In genomic region chr4:183987987-183988392, GRCh38 we compare ENCODE assay signal across 7 cellular contexts.
A peak's percentile ranks its signal among the peaks of the same experiment; 100 is the strongest.
DNase-seq lines count a peak whose midpoint lies in the region; ATAC-seq and TF ChIP-seq lines count a peak whose summit lies in the region.

No MANE protein-coding gene starts in this region.

- peaks cover 5 to 33% of the 10 kb centered on the region in 2 experiments; a peak in 3 of 4 replicates for H3K4me1 ChIP-seq in SK-N-SH (ENCODE audit: control insufficient read depth in 1 of 2, insufficient read depth in 2 of 2, low read depth in 1 of 2, low read length in 1 of 2)
- peaks cover 7% of the 10 kb centered on the region for H3K4me1 ChIP-seq in foreskin keratinocyte

- H3K27ac ChIP-seq in SK-N-SH (ENCODE audit: low read depth in 2 of 2, low read length in 1 of 2) (peak overlapping the region; percentile 67 to 75), foreskin keratinocyte (peak overlapping the region; percentile 92)

- no peaks in the 10 kb centered on the region for H3K9me3 Mint-ChIP-seq in nephron progenitor cell

- peaks cover 16% of the 10 kb centered on the region for H3K36me3 Mint-ChIP-seq in nephron progenitor cell (ENCODE audit: low read depth)

- H3K27me3 ChIP-seq in SK-N-SH (ENCODE audit: insufficient read depth) (no peaks in the 10 kb centered on the region), foreskin keratinocyte (no peaks in the 10 kb centered on the region)

- POLR2A ChIA-PET in SK-N-SH (lab: Yijun Ruan, JAX) = interaction anchor here (1.0 to 2.8 kb wide), 4 partner anchors 26 to 112 kb away, joined by 3 to 15 read pairs (median 6); partner anchors contain the start of gene STOX2

- no peak overlapping the region for H3K27ac Mint-ChIP-seq in nephron progenitor cell

- H3K36me3 ChIP-seq in SK-N-SH (replicated peaks in 1 of 2; ENCODE audit: control insufficient read depth in 1 of 2, insufficient read depth in 2 of 2, low read length in 1 of 2) = peaks cover 0 to 3% of the 10 kb centered on the region in 2 experiments

- no peak for TF ChIP-seq RAD21 in SK-N-SH (IDR thresholded peaks at IDR 0.05; ENCODE audit: low read length)

- no peaks in the 10 kb centered on the region for H4K20me1 ChIP-seq in SK-N-SH (ENCODE audit: insufficient read depth)

- CTCF ChIA-PET in SK-N-SH (lab: Yijun Ruan, JAX) = interaction anchor here (0.8 to 1.6 kb wide), 5 partner anchors 12 to 176 kb away, joined by 3 to 6 read pairs (median 3); no protein-coding TSS in a partner anchor

- H3K4me2 ChIP-seq in SK-N-SH = peak overlapping the region; percentile 83

- H3K9ac ChIP-seq in SK-N-SH = peak overlapping the region; percentile 63; the same call in 1 of the 2 replicates

- H3K27me3 Mint-ChIP-seq in nephron progenitor cell (ENCODE audit: low read depth, poor library complexity) = peaks cover 4% of the 10 kb centered on the region

- peak overlapping the region; percentile 40 to 60 for H3K4me3 ChIP-seq in SK-N-SH (ENCODE audit: low read depth in 2 of 2, low read length in 1 of 2)

- H3F3A ChIP-seq in SK-N-SH (replicated peaks; ENCODE audit: insufficient read depth) = no peaks in the 10 kb centered on the region

- H3K4me1 Mint-ChIP-seq in nephron progenitor cell = peaks cover 12% of the 10 kb centered on the region

- H2AFZ ChIP-seq in SK-N-SH (ENCODE audit: low read depth) = peak overlapping the region; percentile 82

- DNase-seq in HS-5 (ENCODE audit: low read depth) = peak; percentile 60
- DNase-seq in SK-N-SH = peak; percentile 54
- DNase-seq in foreskin keratinocyte = peak; percentile 87 to 93
- peak; percentile 22 for DNase-seq in nephron progenitor cell
- no peak for DNase-seq in amniotic stem cell (lab: John Stamatoyannopoulos, UW)

- no peak overlapping the region for H3K4me3 Mint-ChIP-seq in nephron progenitor cell

- H3K79me2 ChIP-seq in SK-N-SH (ENCODE audit: insufficient read depth) = no peaks in the 10 kb centered on the region

- TF ChIP-seq CTCF in SK-N-SH (IDR thresholded peaks at IDR 0.05) = no peak
- no peak for TF ChIP-seq CTCF in foreskin keratinocyte (conservative IDR thresholded peaks at IDR 0.05)
- TF ChIP-seq CTCF in nephron progenitor cell (IDR thresholded peaks at IDR 0.05) = no peak

- peak; percentile 83 for ATAC-seq in foreskin keratinocyte
- ATAC-seq in GM21423 (IDR thresholded peaks at IDR 0.05; ENCODE audit: unreplicated experiment) = no peak
- no peak for ATAC-seq in HG02852 (IDR thresholded peaks at IDR 0.05; ENCODE audit: unreplicated experiment)

- TF ChIP-seq EP300 in SK-N-SH (IDR thresholded peaks at IDR 0.05; ENCODE audit: borderline replicate concordance in 1 of 2, low read depth in 1 of 2, low read length in 1 of 2) = no peak; a peak in 1 of 4 replicates

- WGBS in SK-N-SH (ENCODE audit: low lambda C conversion rate) = 2% methylated on average over 7 of the region's 10 CpGs

- H3K9me3 ChIP-seq in SK-N-SH = no peaks in the 10 kb centered on the region

- H3K9me2 ChIP-seq in SK-N-SH = no peaks in the 10 kb centered on the region

TF ChIP-seq in SK-N-SH, 30 proteins besides CTCF, POLR2A, EP300 and RAD21 (continues in another document):
- TF ChIP-seq TCF12 (IDR thresholded peaks at IDR 0.05) = 0 out of 2 replicates have a peak, but pooled peaks have one; percentile 14
- no peak for TF ChIP-seq SMC3 (IDR thresholded peaks at IDR 0.05; ENCODE audit: low read depth, low read length)
- no peak for TF ChIP-seq GATA2 (CRISPR knock-in tag; IDR thresholded peaks at IDR 0.05)
- no peak for TF ChIP-seq GABPA (IDR thresholded peaks at IDR 0.05; ENCODE audit: low read depth)
- TF ChIP-seq RXRA (IDR thresholded peaks at IDR 0.05; ENCODE audit: borderline replicate concordance, low read depth) = no peak
- TF ChIP-seq CHD2 (IDR thresholded peaks at IDR 0.05; ENCODE audit: low read length, partially characterized antibody) = no peak
- TF ChIP-seq TEAD4 (IDR thresholded peaks at IDR 0.05; ENCODE audit: borderline replicate concordance, insufficient read depth) = no peak
- no peak for TF ChIP-seq ZBTB33 (IDR thresholded peaks at IDR 0.05; ENCODE audit: borderline replicate concordance, low read depth)
- TF ChIP-seq MXI1 (IDR thresholded peaks at IDR 0.05; ENCODE audit: low read depth, low read length) = no peak
- TF ChIP-seq IRF3 (IDR thresholded peaks at IDR 0.05; ENCODE audit: low read depth, low read length) = no peak
- TF ChIP-seq, protein P1, sequence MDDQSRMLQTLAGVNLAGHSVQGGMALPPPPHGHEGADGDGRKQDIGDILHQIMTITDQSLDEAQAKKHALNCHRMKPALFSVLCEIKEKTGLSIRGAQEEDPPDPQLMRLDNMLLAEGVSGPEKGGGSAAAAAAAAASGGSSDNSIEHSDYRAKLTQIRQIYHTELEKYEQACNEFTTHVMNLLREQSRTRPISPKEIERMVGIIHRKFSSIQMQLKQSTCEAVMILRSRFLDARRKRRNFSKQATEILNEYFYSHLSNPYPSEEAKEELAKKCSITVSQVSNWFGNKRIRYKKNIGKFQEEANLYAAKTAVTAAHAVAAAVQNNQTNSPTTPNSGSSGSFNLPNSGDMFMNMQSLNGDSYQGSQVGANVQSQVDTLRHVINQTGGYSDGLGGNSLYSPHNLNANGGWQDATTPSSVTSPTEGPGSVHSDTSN (IDR thresholded peaks at IDR 0.05) = no peak; the same call in 1 of the 2 replicates
- TF ChIP-seq JUND (IDR thresholded peaks at IDR 0.05) = peak; percentile 65
- no peak for TF ChIP-seq USF1 (IDR thresholded peaks at IDR 0.05; ENCODE audit: borderline replicate concordance, low read depth)
- TF ChIP-seq EZH2phosphoT487 (IDR thresholded peaks at IDR 0.05; ENCODE audit: borderline replicate concordance, low read depth) = no peak
- TF ChIP-seq, protein P2, sequence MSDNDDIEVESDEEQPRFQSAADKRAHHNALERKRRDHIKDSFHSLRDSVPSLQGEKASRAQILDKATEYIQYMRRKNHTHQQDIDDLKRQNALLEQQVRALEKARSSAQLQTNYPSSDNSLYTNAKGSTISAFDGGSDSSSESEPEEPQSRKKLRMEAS (IDR thresholded peaks at IDR 0.05; ENCODE audit: low read depth) = 0 out of 2 replicates have a peak, but pooled peaks have one; percentile 30
- no peak for TF ChIP-seq FOXM1 (IDR thresholded peaks at IDR 0.05; ENCODE audit: low read depth)
- TF ChIP-seq REST (IDR thresholded peaks at IDR 0.05; ENCODE audit: low read depth, low read length) = no peak
- no peak for TF ChIP-seq ELF1 (IDR thresholded peaks at IDR 0.05)
- TF ChIP-seq NRF1 (IDR thresholded peaks at IDR 0.05; ENCODE audit: low read depth, low read length) = no peak
- TF ChIP-seq RFX5 (IDR thresholded peaks at IDR 0.05; ENCODE audit: low read length) = no peak
